ENCODE assay signal across 8 cellular contexts in the genomic region with DNA sequence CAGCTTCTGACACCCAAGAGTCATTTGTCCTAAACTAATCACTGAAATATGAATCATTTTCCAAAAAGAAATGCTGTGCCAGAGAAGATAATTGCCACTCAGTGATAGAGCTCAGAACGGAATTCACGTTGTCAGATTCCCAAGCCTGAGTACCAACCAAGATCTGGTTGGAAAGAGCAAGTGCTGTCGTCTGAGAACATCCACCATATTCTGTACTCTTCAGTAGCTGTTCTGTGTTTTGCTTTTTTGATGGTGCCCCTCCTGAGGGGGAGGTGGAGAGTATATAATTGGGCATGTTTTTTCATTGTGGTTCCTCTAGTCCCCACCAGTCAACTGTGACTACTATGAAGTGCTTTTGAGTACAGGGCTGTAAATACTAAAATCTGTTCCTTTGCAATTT. TPM values are rescaled to one million over a fixed set of nuclear protein-coding genes. Genes with fewer than 3 reads are reported as not detected.
DNase-seq lines count a peak whose midpoint lies in the region; ATAC-seq and TF ChIP-seq lines count a peak whose summit lies in the region.

No MANE protein-coding gene starts in this region.

- peak overlapping the region; percentile 15 to 46 for H3K4me3 ChIP-seq in CD4-positive, alpha-beta memory T cell (ENCODE audit: low read length in 2 of 2)
- peak overlapping the region; percentile 48 for H3K4me3 ChIP-seq in lower lobe of right lung

- no peaks in the 10 kb centered on the region for H3K36me3 ChIP-seq in CD4-positive, alpha-beta memory T cell (ENCODE audit: insufficient read depth, low read length)
- H3K36me3 ChIP-seq in lower lobe of right lung, result no peaks in the 10 kb centered on the region

- intact Hi-C loops in CD4-positive, alpha-beta memory T cell (cut with micrococcal nuclease), result loop anchor here (1.0 to 2.0 kb wide), 5 partner anchors 30 to 167 kb away; a partner anchor contains a TSS
- intact Hi-C loops in lower lobe of right lung (cut with DNase I), result no loop called here

- no peaks in the 10 kb centered on the region for H3K9me3 Mint-ChIP-seq in CD4-positive, alpha-beta memory T cell

- H3K4me3 Mint-ChIP-seq in CD4-positive, alpha-beta memory T cell, result peak overlapping the region; percentile 67 to 88 (median 80)

- no peaks in the 10 kb centered on the region for H3K9me3 ChIP-seq in CD4-positive, alpha-beta memory T cell (ENCODE audit: control insufficient read depth in 1 of 2, low read length in 2 of 2)
- no peaks in the 10 kb centered on the region for H3K9me3 ChIP-seq in lower lobe of right lung

- peak; percentile 10 for ATAC-seq in HG03342 (IDR thresholded peaks at IDR 0.05; ENCODE audit: unreplicated experiment)
- ATAC-seq in lower lobe of right lung, result peak; percentile 24 to 39
- ATAC-seq in GM21390 (IDR thresholded peaks at IDR 0.05; ENCODE audit: unreplicated experiment), result no peak

- DNase-seq in CD4-positive, alpha-beta memory T cell, result peak in 1 of 5 donors; percentile 9
- DNase-seq in lower lobe of right lung (no peak), GM10266 (ENCODE audit: extremely low spot score) (no peak)
- DNase-seq in activated effector memory CD4-positive, alpha-beta T cell treated with Interleukin-2 at 50 U/mL for 16 hours, result no peak
- DNase-seq in stimulated activated CD4-positive, alpha-beta T cell treated with anti-CD3 and anti-CD28 coated beads, Interleukin-4, amount 100 ng/mL, for 24 hours, result no peak

- peaks cover 31 to 50% (median 42%) of the 10 kb centered on the region in 4 donors for H3K4me1 Mint-ChIP-seq in CD4-positive, alpha-beta memory T cell

- POLR2A ChIA-PET in CD4-positive, alpha-beta memory T cell (lab: Charles Lee; ENCODE audit: partially characterized antibody), result interaction anchor here (0.6 to 6.5 kb wide), 19 partner anchors 9 to 270 kb away, joined by 3 to 135 read pairs (median 5); a partner anchor contains a TSS

- H3K4me1 ChIP-seq in CD4-positive, alpha-beta memory T cell (ENCODE audit: insufficient read depth, low read length), result peaks cover 49% of the 10 kb centered on the region
- H3K4me1 ChIP-seq in lower lobe of right lung, result peaks cover 29% of the 10 kb centered on the region

- TF ChIP-seq CTCF in lower lobe of right lung (IDR thresholded peaks at IDR 0.05), result no peak
- no peak for TF ChIP-seq CTCF in GM10266 (IDR thresholded peaks at IDR 0.05; ENCODE audit: control insufficient read depth, insufficient read depth, low read depth, missing control alignments)

- H3K27ac Mint-ChIP-seq in CD4-positive, alpha-beta memory T cell, result peak overlapping the region; percentile 63 to 96 (median 88)

- no peaks in the 10 kb centered on the region for H3K27me3 ChIP-seq in CD4-positive, alpha-beta memory T cell (ENCODE audit: insufficient read depth, low read length)
- H3K27me3 ChIP-seq in lower lobe of right lung (ENCODE audit: low read depth), result no peaks in the 10 kb centered on the region

- no peaks in the 10 kb centered on the region for H3K27me3 Mint-ChIP-seq in CD4-positive, alpha-beta memory T cell

- H3K27ac ChIP-seq in CD4-positive, alpha-beta memory T cell (ENCODE audit: low read depth, low read length), result peak overlapping the region; percentile 71
- H3K27ac ChIP-seq in angular gyrus (ENCODE audit: low read depth, low read length) (peak overlapping the region; percentile 51), lower lobe of right lung (peak overlapping the region; percentile 68)

- CTCF ChIA-PET in CD4-positive, alpha-beta memory T cell (lab: Charles Lee; ENCODE audit: partially characterized antibody), result interaction anchor here (0.7 to 6.7 kb wide), 35 partner anchors 9 to 373 kb away, joined by 3 to 127 read pairs (median 5); a partner anchor contains a TSS

- H3K36me3 Mint-ChIP-seq in CD4-positive, alpha-beta memory T cell, result no peaks in the 10 kb centered on the region

RNA-seq across cellular contexts. Expression of a gene that starts 13.2 kb away (rescaled TPM):
- 10 to 100 TPM; 36.2 TPM for total RNA-seq in CD4-positive, alpha-beta memory T cell
- 1 to 10 TPM; 3.3 to 9.2 TPM for polyA plus RNA-seq in CD4-positive, alpha-beta memory T cell
- 92.4 TPM for total RNA-seq in lower lobe of right lung

RNA-seq across cellular contexts. Expression of a gene that starts 46.6 kb away (rescaled TPM):
- total RNA-seq in CD4-positive, alpha-beta memory T cell, result 10 to 100 TPM; 43.2 to 45.3 TPM
- 10 to 100 TPM in 1 of 2 donors, 1 to 10 TPM in 1; 4.7 to 17.2 TPM for polyA plus RNA-seq in CD4-positive, alpha-beta memory T cell
- total RNA-seq in lower lobe of right lung, result 28.8 TPM
